ENCODE assay signal across 24 cellular contexts in the genomic region with DNA sequence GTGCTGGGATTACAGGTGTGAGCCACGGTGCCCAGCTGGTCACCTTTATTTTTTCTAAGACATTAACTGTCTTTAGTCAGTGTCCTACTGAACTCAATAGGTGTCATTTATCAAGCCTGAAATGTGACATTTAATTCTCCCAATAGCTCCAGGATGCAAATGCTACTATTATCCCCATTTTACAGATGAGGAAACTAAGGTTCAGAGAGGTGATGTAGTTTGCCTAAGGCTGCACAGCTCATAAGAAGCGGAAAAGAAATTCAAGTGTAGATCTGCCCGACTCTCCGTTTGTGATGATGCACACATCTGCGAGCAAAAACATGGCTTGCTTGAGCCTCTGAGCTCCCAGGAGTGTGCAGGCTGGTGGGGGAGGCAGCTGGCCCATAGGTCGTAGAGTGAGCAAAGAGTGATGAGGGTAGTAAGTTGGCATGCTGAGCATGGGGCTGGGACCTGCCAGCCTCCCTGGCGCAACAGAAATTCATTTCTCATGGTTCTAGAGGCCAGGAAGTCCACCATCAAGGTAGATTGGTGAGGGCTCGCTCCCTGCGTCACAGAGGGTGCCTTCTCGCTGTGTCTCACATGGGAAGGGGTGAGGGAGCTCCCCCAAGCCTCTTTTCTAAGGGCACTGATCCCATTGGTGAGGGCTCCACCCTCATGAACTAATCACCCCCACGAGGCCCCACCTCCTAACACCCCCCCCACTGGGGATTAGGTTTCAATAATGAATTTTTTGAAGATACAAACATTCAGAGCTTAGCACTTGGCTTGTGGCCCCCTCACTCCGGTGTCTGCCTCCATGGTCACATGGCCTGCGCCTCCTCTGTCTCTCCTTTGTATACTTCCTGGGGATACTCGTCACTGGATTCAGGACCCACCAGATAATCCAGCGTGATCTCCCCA.
DNase-seq lines count a peak whose midpoint lies in the region; ATAC-seq and TF ChIP-seq lines count a peak whose summit lies in the region.
"Had no signal": no experiment of that assay in that cellular context is flagged by ENCODE, and none has a peak within 500 bp of the region (broad histone marks: within the 10 kb centered on the region; RNA-seq: fewer than 3 reads in every experiment).

No MANE protein-coding gene starts in this region.

- H3K9me3 Mint-ChIP-seq in CD8-positive, alpha-beta memory T cell: no peaks in the 10 kb centered on the region
- H3K9me3 Mint-ChIP-seq in activated T-helper 2 cell treated with anti-CD3 and anti-CD28 coated beads, Interferon-gamma antibody, Interleukin-2, Interleukin-4, amounts not matched to agents 10 μg/mL and 5 μg/mL and 100 μg/mL, durations not matched to agents 14 hours and 24 hours and 36 hours: no peaks in the 10 kb centered on the region
- no peaks in the 10 kb centered on the region for H3K9me3 Mint-ChIP-seq in neural crest cell
- H3K9me3 Mint-ChIP-seq: activated CD4-positive, alpha-beta memory T cell treated with anti-CD3 and anti-CD28 coated beads for 36 hours; CD4-positive, alpha-beta T cell; IgD-negative memory B cell; nephron had no signal

- H3K27me3 ChIP-seq in CD8-positive, alpha-beta memory T cell (ENCODE audit: insufficient read depth, low read length, poor library complexity, severe bottlenecking): no peaks in the 10 kb centered on the region
- H3K27me3 ChIP-seq in ascending aorta (no peaks in the 10 kb centered on the region), upper lobe of right lung (no peaks in the 10 kb centered on the region)
- H3K27me3 ChIP-seq: body of pancreas, SJSA1, uterus had no signal

- H3K4me3 ChIP-seq in CD8-positive, alpha-beta memory T cell (ENCODE audit: low read length): no peak overlapping the region
- no peak overlapping the region for H3K4me3 ChIP-seq in ascending aorta
- H3K4me3 ChIP-seq in upper lobe of right lung: no peak overlapping the region
- H3K4me3 ChIP-seq: body of pancreas, SJSA1, uterus had no signal

- peaks cover 0 to 11% (median 0%) of the 10 kb centered on the region in 3 donors for H3K36me3 Mint-ChIP-seq in CD8-positive, alpha-beta memory T cell
- peaks cover 16% of the 10 kb centered on the region for H3K36me3 Mint-ChIP-seq in activated T-helper 2 cell treated with anti-CD3 and anti-CD28 coated beads, Interferon-gamma antibody, Interleukin-2, Interleukin-4, amounts not matched to agents 10 μg/mL and 5 μg/mL and 100 μg/mL, durations not matched to agents 14 hours and 24 hours and 36 hours (ENCODE audit: low read depth)
- H3K36me3 Mint-ChIP-seq in neural crest cell (ENCODE audit: low read depth): no peaks in the 10 kb centered on the region
- H3K36me3 Mint-ChIP-seq: activated CD4-positive, alpha-beta memory T cell treated with anti-CD3 and anti-CD28 coated beads for 36 hours; IgD-negative memory B cell had no signal

- intact Hi-C loops in activated T-helper 2 cell treated with anti-CD3 and anti-CD28 coated beads, Interferon-gamma antibody, Interleukin-2, Interleukin-4, amounts not matched to agents 10 μg/mL and 5 μg/mL and 100 μg/mL, durations not matched to agents 14 hours and 24 hours and 36 hours (cut with micrococcal nuclease): loop anchor here (10.0 kb wide), 1 partner anchor 643 kb away; no protein-coding TSS in a partner anchor
- intact Hi-C loops in ascending aorta (cut with DNase I): no loop called here
- intact Hi-C loops in upper lobe of right lung (cut with DNase I): no loop called here

- H3K36me3 ChIP-seq in CD8-positive, alpha-beta memory T cell (ENCODE audit: insufficient read depth, low read length): no peaks in the 10 kb centered on the region
- H3K36me3 ChIP-seq in ascending aorta (no peaks in the 10 kb centered on the region), upper lobe of right lung (no peaks in the 10 kb centered on the region)
- H3K36me3 ChIP-seq: SJSA1, uterus had no signal

- DNase-seq in DMS 273 (lab: John Stamatoyannopoulos, UW; ENCODE audit: unreplicated experiment) (peak; percentile 13), DMS 273 treated with DMSO at 0.1 percent for 48 hours (lab: John Stamatoyannopoulos, UW) (no peak), neural crest cell (ENCODE audit: low read depth, low spot score) (no peak), ascending aorta (ENCODE audit: low spot score in 2 of 2) (no peak), NCI-H748 treated with DMSO at 0.1 percent for 48 hours (lab: John Stamatoyannopoulos, UW) (no peak), upper lobe of right lung (no peak)
- no peak for DNase-seq in CD8-positive, alpha-beta memory T cell
- no peak for DNase-seq in activated T-helper 2 cell treated with anti-CD3 and anti-CD28 coated beads, Interferon-gamma antibody, Interleukin-2, Interleukin-4, amounts not matched to agents 10 μg/mL and 5 μg/mL and 100 μg/mL, durations not matched to agents 14 hours and 24 hours and 36 hours (ENCODE audit: low spot score)
- DNase-seq: activated CD4-positive, alpha-beta memory T cell treated with anti-CD3 and anti-CD28 coated beads for 36 hours; activated CD4-positive, CD25-positive, alpha-beta regulatory T cell treated with anti-CD3 and anti-CD28 coated beads, Interleukin-2, amount 50 U/mL, for 72 hours; activated CD8-positive, alpha-beta memory T cell treated with anti-CD3 and anti-CD28 coated beads, Interleukin-2, amount 50 U/mL, for 48 hours; body of pancreas; CD4-positive, alpha-beta T cell; NCI-H187; NCI-H524 treated with DMSO at 0.1 percent for 48 hours; right cardiac atrium; RPMI8226; stimulated activated CD4-positive, alpha-beta T cell treated with anti-CD3 and anti-CD28 coated beads, Interleukin-4, amount 100 ng/mL, for 1 hour; substantia nigra; uterus had no signal

- no peak overlapping the region for H3K4me3 Mint-ChIP-seq in CD8-positive, alpha-beta memory T cell
- H3K4me3 Mint-ChIP-seq in activated T-helper 2 cell treated with anti-CD3 and anti-CD28 coated beads, Interferon-gamma antibody, Interleukin-2, Interleukin-4, amounts not matched to agents 10 μg/mL and 5 μg/mL and 100 μg/mL, durations not matched to agents 14 hours and 24 hours and 36 hours (ENCODE audit: low read depth): no peak overlapping the region
- no peak overlapping the region for H3K4me3 Mint-ChIP-seq in neural crest cell
- H3K4me3 Mint-ChIP-seq: activated CD4-positive, alpha-beta memory T cell treated with anti-CD3 and anti-CD28 coated beads for 36 hours; CD4-positive, alpha-beta T cell; IgD-negative memory B cell had no signal

- TF ChIP-seq CTCF in neural crest cell (conservative IDR thresholded peaks at IDR 0.05) (no peak), ascending aorta (IDR thresholded peaks at IDR 0.05) (no peak), upper lobe of right lung (IDR thresholded peaks at IDR 0.05) (no peak)

- CTCF ChIA-PET in CD8-positive, alpha-beta memory T cell (lab: Charles Lee): interaction anchor here (1.2 kb wide), 1 partner anchor 16 kb away, joined by 3 read pairs; no protein-coding TSS in a partner anchor

- no peaks in the 10 kb centered on the region for H3K27me3 Mint-ChIP-seq in CD8-positive, alpha-beta memory T cell
- H3K27me3 Mint-ChIP-seq in activated T-helper 2 cell treated with anti-CD3 and anti-CD28 coated beads, Interferon-gamma antibody, Interleukin-2, Interleukin-4, amounts not matched to agents 10 μg/mL and 5 μg/mL and 100 μg/mL, durations not matched to agents 14 hours and 24 hours and 36 hours (ENCODE audit: low read depth): no peaks in the 10 kb centered on the region
- no peaks in the 10 kb centered on the region for H3K27me3 Mint-ChIP-seq in neural crest cell (ENCODE audit: low read depth)
- H3K27me3 Mint-ChIP-seq: activated CD4-positive, alpha-beta memory T cell treated with anti-CD3 and anti-CD28 coated beads for 36 hours; CD4-positive, alpha-beta T cell; IgD-negative memory B cell had no signal

- ATAC-seq in upper lobe of right lung: no peak
- ATAC-seq: body of pancreas had no signal

- no peaks in the 10 kb centered on the region for H3K9me3 ChIP-seq in CD8-positive, alpha-beta memory T cell (ENCODE audit: low read length)
- H3K9me3 ChIP-seq in ascending aorta: no peaks in the 10 kb centered on the region
- no peaks in the 10 kb centered on the region for H3K9me3 ChIP-seq in upper lobe of right lung
- H3K9me3 ChIP-seq: body of pancreas, SJSA1, uterus had no signal

- no peak overlapping the region for H3K27ac ChIP-seq in CD8-positive, alpha-beta memory T cell (ENCODE audit: low read depth, low read length)
- H3K27ac ChIP-seq in ascending aorta (no peak overlapping the region), upper lobe of right lung (no peak overlapping the region)
- H3K27ac ChIP-seq: 22Rv1, body of pancreas, SJSA1, uterus had no signal

- peak overlapping the region in 6 of 8 donors; percentile 74 to 87 (median 80) for H3K27ac Mint-ChIP-seq in CD8-positive, alpha-beta memory T cell
- peak overlapping the region; percentile 61 for H3K27ac Mint-ChIP-seq in activated T-helper 2 cell treated with anti-CD3 and anti-CD28 coated beads, Interferon-gamma antibody, Interleukin-2, Interleukin-4, amounts not matched to agents 10 μg/mL and 5 μg/mL and 100 μg/mL, durations not matched to agents 14 hours and 24 hours and 36 hours
- H3K27ac Mint-ChIP-seq in neural crest cell (ENCODE audit: unreplicated experiment): peak overlapping the region; percentile 90
- H3K27ac Mint-ChIP-seq: activated CD4-positive, alpha-beta memory T cell treated with anti-CD3 and anti-CD28 coated beads for 36 hours; CD4-positive, alpha-beta T cell had no signal

- POLR2A ChIA-PET in CD8-positive, alpha-beta memory T cell (lab: Charles Lee): no interaction called here

- H3K4me1 Mint-ChIP-seq in CD8-positive, alpha-beta memory T cell: peaks cover 27 to 60% (median 36%) of the 10 kb centered on the region in 3 donors
- H3K4me1 Mint-ChIP-seq in activated T-helper 2 cell treated with anti-CD3 and anti-CD28 coated beads, Interferon-gamma antibody, Interleukin-2, Interleukin-4, amounts not matched to agents 10 μg/mL and 5 μg/mL and 100 μg/mL, durations not matched to agents 14 hours and 24 hours and 36 hours (ENCODE audit: low read depth): peaks cover 50% of the 10 kb centered on the region
- H3K4me1 Mint-ChIP-seq in neural crest cell: peaks cover 66% of the 10 kb centered on the region

- peaks cover 20% of the 10 kb centered on the region for H3K4me1 ChIP-seq in CD8-positive, alpha-beta memory T cell (ENCODE audit: insufficient read depth, low read length)
- H3K4me1 ChIP-seq in ascending aorta (no peaks in the 10 kb centered on the region), upper lobe of right lung (peaks cover 24% of the 10 kb centered on the region)
- H3K4me1 ChIP-seq: uterus had no signal
